Comparison of ENCODE assay signal across 1 cellular context in the genomic region with DNA sequence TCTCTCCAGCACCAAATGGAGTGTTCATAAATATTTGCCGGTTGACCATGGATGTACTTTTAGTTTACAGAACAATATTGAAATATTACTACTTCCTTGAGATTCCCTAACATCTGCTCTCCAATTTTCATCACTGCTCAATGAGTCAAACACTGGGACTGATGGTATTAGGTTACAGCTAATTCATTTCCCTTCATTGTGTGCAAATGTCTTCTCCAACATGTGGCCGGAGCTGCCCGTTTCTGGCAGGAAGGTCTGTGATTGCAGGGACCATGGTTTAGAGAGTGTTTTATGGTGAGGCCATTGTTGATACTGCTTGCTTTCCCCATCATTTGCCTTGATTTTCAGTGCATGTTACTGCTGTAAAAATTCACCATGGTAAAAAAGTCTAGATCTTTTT.
TF ChIP-seq lines count a peak whose summit lies in the region.

No MANE protein-coding gene starts in this region.

TF ChIP-seq in IMR-90, 13 proteins besides CTCF, POLR2A, EP300 and RAD21 (continued from another document):
- no peak for TF ChIP-seq NFE2L2 (IDR thresholded peaks at IDR 0.05; ENCODE audit: low read depth, low read length)
- no peak for TF ChIP-seq MAFK (IDR thresholded peaks at IDR 0.05; ENCODE audit: low read depth, low read length)
- no peak for TF ChIP-seq SMC3 (IDR thresholded peaks at IDR 0.05; ENCODE audit: low read depth, low read length)
- no peak for TF ChIP-seq CHD1 (IDR thresholded peaks at IDR 0.05; ENCODE audit: low read depth, low read length)
- TF ChIP-seq FOS (IDR thresholded peaks at IDR 0.05; ENCODE audit: low read depth, low read length) = no peak
- no peak for TF ChIP-seq RCOR1 (IDR thresholded peaks at IDR 0.05; ENCODE audit: insufficient replicate concordance, low read length)
